Comparison of ENCODE assay signal across 2 cellular contexts in the genomic region with DNA sequence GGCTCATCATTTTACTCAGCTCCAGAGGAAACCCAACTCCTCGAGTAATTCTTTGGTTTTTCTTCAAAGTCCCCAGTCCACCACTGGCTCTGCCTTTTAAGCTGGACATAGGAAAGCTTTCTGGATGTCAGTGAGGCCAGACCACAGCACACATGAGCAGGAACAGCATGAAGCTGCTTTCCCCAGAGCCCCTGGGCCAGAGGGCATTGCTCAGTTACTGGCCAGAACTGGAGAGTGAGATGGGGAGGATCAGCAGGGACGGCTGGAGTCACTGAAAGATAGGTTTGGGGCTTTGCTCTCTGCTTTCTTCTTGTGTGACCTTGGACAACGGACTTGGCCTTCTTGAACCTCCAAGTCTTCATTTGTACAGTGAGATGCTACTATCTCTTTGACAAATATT.
TF ChIP-seq lines count a peak whose summit lies in the region.

No MANE protein-coding gene starts in this region.

TF ChIP-seq in HepG2, 621 proteins besides CTCF, POLR2A, EP300 and RAD21:
- TF ChIP-seq TOPORS (CRISPR knock-in tag; IDR thresholded peaks at IDR 0.05): no peak
- TF ChIP-seq ETV5 (CRISPR knock-in tag; IDR thresholded peaks at IDR 0.05; ENCODE audit: borderline replicate concordance): no peak
- TF ChIP-seq SATB2 (CRISPR knock-in tag; IDR thresholded peaks at IDR 0.05): no peak
- TF ChIP-seq, protein P1, sequence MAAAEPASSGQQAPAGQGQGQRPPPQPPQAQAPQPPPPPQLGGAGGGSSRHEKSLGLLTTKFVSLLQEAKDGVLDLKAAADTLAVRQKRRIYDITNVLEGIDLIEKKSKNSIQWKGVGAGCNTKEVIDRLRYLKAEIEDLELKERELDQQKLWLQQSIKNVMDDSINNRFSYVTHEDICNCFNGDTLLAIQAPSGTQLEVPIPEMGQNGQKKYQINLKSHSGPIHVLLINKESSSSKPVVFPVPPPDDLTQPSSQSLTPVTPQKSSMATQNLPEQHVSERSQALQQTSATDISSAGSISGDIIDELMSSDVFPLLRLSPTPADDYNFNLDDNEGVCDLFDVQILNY (CRISPR knock-in tag; conservative IDR thresholded peaks at IDR 0.05): no peak
- no peak for TF ChIP-seq HHEX (CRISPR knock-in tag; IDR thresholded peaks at IDR 0.05)
- TF ChIP-seq RBFOX2 (IDR thresholded peaks at IDR 0.05; ENCODE audit: low read depth, low read length): no peak
- no peak for TF ChIP-seq ZNF572 (CRISPR knock-in tag; IDR thresholded peaks at IDR 0.05)
- TF ChIP-seq GABPB1 (CRISPR knock-in tag; IDR thresholded peaks at IDR 0.05): no peak
- TF ChIP-seq, protein P2, sequence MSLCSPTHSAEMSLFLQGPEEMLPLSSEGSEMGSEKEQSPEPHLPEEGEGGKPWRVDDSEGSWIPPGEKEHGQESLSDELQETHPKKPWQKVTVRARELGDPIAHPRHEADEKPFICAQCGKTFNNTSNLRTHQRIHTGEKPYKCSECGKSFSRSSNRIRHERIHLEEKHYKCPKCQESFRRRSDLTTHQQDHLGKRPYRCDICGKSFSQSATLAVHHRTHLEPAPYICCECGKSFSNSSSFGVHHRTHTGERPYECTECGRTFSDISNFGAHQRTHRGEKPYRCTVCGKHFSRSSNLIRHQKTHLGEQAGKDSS (CRISPR knock-in tag; IDR thresholded peaks at IDR 0.05; ENCODE audit: borderline replicate concordance, low read depth): no peak
- no peak for TF ChIP-seq ZNF547 (CRISPR knock-in tag; IDR thresholded peaks at IDR 0.05)
- TF ChIP-seq RARG (CRISPR knock-in tag; IDR thresholded peaks at IDR 0.05; ENCODE audit: low read depth): no peak
- no peak for TF ChIP-seq ZNF430 (CRISPR knock-in tag; IDR thresholded peaks at IDR 0.05)

TF ChIP-seq in GM12878, 131 proteins besides CTCF, POLR2A, EP300 and RAD21:
- TF ChIP-seq KDM1A (IDR thresholded peaks at IDR 0.05; ENCODE audit: borderline replicate concordance) (no peak), BACH1 (IDR thresholded peaks at IDR 0.05; ENCODE audit: borderline replicate concordance) (no peak), RELA (IDR thresholded peaks at IDR 0.05; ENCODE audit: borderline replicate concordance, partially characterized antibody) (no peak), YBX1 (IDR thresholded peaks at IDR 0.05) (no peak)
- TF ChIP-seq, protein P3, sequence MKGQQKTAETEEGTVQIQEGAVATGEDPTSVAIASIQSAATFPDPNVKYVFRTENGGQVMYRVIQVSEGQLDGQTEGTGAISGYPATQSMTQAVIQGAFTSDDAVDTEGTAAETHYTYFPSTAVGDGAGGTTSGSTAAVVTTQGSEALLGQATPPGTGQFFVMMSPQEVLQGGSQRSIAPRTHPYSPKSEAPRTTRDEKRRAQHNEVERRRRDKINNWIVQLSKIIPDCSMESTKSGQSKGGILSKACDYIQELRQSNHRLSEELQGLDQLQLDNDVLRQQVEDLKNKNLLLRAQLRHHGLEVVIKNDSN (IDR thresholded peaks at IDR 0.05; ENCODE audit: borderline replicate concordance, extremely low read length, insufficient read depth, low read depth, low read length): no peak
- TF ChIP-seq, protein P4, sequence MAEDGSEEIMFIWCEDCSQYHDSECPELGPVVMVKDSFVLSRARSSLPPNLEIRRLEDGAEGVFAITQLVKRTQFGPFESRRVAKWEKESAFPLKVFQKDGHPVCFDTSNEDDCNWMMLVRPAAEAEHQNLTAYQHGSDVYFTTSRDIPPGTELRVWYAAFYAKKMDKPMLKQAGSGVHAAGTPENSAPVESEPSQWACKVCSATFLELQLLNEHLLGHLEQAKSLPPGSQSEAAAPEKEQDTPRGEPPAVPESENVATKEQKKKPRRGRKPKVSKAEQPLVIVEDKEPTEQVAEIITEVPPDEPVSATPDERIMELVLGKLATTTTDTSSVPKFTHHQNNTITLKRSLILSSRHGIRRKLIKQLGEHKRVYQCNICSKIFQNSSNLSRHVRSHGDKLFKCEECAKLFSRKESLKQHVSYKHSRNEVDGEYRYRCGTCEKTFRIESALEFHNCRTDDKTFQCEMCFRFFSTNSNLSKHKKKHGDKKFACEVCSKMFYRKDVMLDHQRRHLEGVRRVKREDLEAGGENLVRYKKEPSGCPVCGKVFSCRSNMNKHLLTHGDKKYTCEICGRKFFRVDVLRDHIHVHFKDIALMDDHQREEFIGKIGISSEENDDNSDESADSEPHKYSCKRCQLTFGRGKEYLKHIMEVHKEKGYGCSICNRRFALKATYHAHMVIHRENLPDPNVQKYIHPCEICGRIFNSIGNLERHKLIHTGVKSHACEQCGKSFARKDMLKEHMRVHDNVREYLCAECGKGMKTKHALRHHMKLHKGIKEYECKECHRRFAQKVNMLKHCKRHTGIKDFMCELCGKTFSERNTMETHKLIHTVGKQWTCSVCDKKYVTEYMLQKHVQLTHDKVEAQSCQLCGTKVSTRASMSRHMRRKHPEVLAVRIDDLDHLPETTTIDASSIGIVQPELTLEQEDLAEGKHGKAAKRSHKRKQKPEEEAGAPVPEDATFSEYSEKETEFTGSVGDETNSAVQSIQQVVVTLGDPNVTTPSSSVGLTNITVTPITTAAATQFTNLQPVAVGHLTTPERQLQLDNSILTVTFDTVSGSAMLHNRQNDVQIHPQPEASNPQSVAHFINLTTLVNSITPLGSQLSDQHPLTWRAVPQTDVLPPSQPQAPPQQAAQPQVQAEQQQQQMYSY (CRISPR knock-in tag; IDR thresholded peaks at IDR 0.05): no peak
- TF ChIP-seq, protein P5, sequence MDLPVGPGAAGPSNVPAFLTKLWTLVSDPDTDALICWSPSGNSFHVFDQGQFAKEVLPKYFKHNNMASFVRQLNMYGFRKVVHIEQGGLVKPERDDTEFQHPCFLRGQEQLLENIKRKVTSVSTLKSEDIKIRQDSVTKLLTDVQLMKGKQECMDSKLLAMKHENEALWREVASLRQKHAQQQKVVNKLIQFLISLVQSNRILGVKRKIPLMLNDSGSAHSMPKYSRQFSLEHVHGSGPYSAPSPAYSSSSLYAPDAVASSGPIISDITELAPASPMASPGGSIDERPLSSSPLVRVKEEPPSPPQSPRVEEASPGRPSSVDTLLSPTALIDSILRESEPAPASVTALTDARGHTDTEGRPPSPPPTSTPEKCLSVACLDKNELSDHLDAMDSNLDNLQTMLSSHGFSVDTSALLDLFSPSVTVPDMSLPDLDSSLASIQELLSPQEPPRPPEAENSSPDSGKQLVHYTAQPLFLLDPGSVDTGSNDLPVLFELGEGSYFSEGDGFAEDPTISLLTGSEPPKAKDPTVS (IDR thresholded peaks at IDR 0.05; ENCODE audit: low read depth, low read length): no peak
